4 cellular contexts compared by ENCODE assay signal in genomic region chr7:88735920-88736319, GRCh38.
A peak's percentile ranks its signal among the peaks of the same experiment; 100 is the strongest.
TF ChIP-seq lines count a peak whose summit lies in the region.

No MANE protein-coding gene starts in this region.

TF ChIP-seq in SK-N-SH, 30 proteins besides CTCF, POLR2A, EP300 and RAD21:
- no peak for TF ChIP-seq YY1 (IDR thresholded peaks at IDR 0.05; ENCODE audit: low read depth)
- TF ChIP-seq FOXM1 (IDR thresholded peaks at IDR 0.05; ENCODE audit: low read depth): no peak
- no peak for TF ChIP-seq RFX5 (IDR thresholded peaks at IDR 0.05; ENCODE audit: low read length)
- no peak for TF ChIP-seq FOXJ3 (CRISPR knock-in tag; IDR thresholded peaks at IDR 0.05)
- TF ChIP-seq SMC3 (IDR thresholded peaks at IDR 0.05; ENCODE audit: low read depth, low read length): no peak
- TF ChIP-seq USF2 (IDR thresholded peaks at IDR 0.05; ENCODE audit: borderline replicate concordance, low read depth, low read length): no peak

TF ChIP-seq in SK-N-SH treated with all-trans-retinoic acid at 6 μM for 48 hours, 23 proteins besides CTCF, POLR2A, EP300 and RAD21 (continues in another document):
- TF ChIP-seq CREB5 (CRISPR knock-in tag; IDR thresholded peaks at IDR 0.05; ENCODE audit: low read depth) (no peak), GLIS3 (CRISPR knock-in tag; IDR thresholded peaks at IDR 0.05) (no peak), ZFP3 (CRISPR knock-in tag; IDR thresholded peaks at IDR 0.05) (no peak), PATZ1 (CRISPR knock-in tag; IDR thresholded peaks at IDR 0.05; ENCODE audit: borderline replicate concordance) (no peak), ZNF70 (CRISPR knock-in tag; IDR thresholded peaks at IDR 0.05) (no peak), ISL1 (CRISPR knock-in tag; IDR thresholded peaks at IDR 0.05) (no peak), SNAI2 (CRISPR knock-in tag; IDR thresholded peaks at IDR 0.05) (no peak), TSHZ2 (CRISPR knock-in tag; IDR thresholded peaks at IDR 0.05) (no peak), RARB (CRISPR knock-in tag; IDR thresholded peaks at IDR 0.05) (no peak), ESRRG (CRISPR knock-in tag; IDR thresholded peaks at IDR 0.05) (no peak), PPARA (CRISPR knock-in tag; IDR thresholded peaks at IDR 0.05; ENCODE audit: borderline replicate concordance) (no peak), TOX (CRISPR knock-in tag; IDR thresholded peaks at IDR 0.05; ENCODE audit: borderline replicate concordance) (no peak), ZNF8 (CRISPR knock-in tag; IDR thresholded peaks at IDR 0.05) (no peak), ZFP30 (CRISPR knock-in tag; IDR thresholded peaks at IDR 0.05) (no peak), OSR1 (CRISPR knock-in tag; IDR thresholded peaks at IDR 0.05) (no peak)

TF ChIP-seq in HepG2, 621 proteins besides CTCF, POLR2A, EP300 and RAD21:
- peak; percentile 93 for TF ChIP-seq ATF7 (IDR thresholded peaks at IDR 0.05)
- TF ChIP-seq ATF7 (CRISPR knock-in tag; IDR thresholded peaks at IDR 0.05): no peak
- no peak for TF ChIP-seq ZBTB21 (CRISPR knock-in tag; IDR thresholded peaks at IDR 0.05)

TF ChIP-seq in GM12878, 131 proteins besides CTCF, POLR2A, EP300 and RAD21:
- TF ChIP-seq ATF7 (IDR thresholded peaks at IDR 0.05; ENCODE audit: low read depth) (peak; percentile 78), TBL1XR1 (IDR thresholded peaks at IDR 0.05; ENCODE audit: low read depth, low read length) (no peak)
